In genomic region chrX:389021-389441, GRCh38 we compare ENCODE assay signal across 17 cellular contexts. TPM values are rescaled to one million over a fixed set of nuclear protein-coding genes. Genes with fewer than 3 reads are reported as not detected.
DNase-seq lines count a peak whose midpoint lies in the region; ATAC-seq, FAIRE-seq and TF ChIP-seq lines count a peak whose summit lies in the region.
"Had no signal": no experiment of that assay in that cellular context is flagged by ENCODE, and none has a peak within 500 bp of the region (broad histone marks: within the 10 kb centered on the region; RNA-seq: fewer than 3 reads in every experiment).

No MANE protein-coding gene starts in this region.

- no peak overlapping the region for H3K56ac ChIP-seq in H1 (replicated peaks; ENCODE audit: insufficient read length, low read depth, low read length)

- no peak for TF ChIP-seq POLR2A in H1 (IDR thresholded peaks at IDR 0.05; ENCODE audit: control extremely low read depth in 1 of 2, low read depth in 2 of 2, low read length in 2 of 2)

- no peak overlapping the region for H2AFZ ChIP-seq in H1 (ENCODE audit: low read length)

- H3K23me2 ChIP-seq in H1 (ENCODE audit: low read depth, low read length), result peaks cover 4% of the 10 kb centered on the region

- H3K9ac ChIP-seq in H1 (replicated peaks in 1 of 4; ENCODE audit: extremely low read depth in 1 of 4, low read depth in 3 of 4, low read length in 3 of 4), result no peak overlapping the region
- H3K9ac ChIP-seq: KMS-11 had no signal

- H2BK120ac ChIP-seq in H1 (replicated peaks; ENCODE audit: low read depth, low read length), result no peak overlapping the region

- no peak overlapping the region for H3K14ac ChIP-seq in H1 (ENCODE audit: insufficient read length)

- H4K8ac ChIP-seq in H1 (ENCODE audit: extremely low read depth, insufficient read depth, low read length), result no peak overlapping the region

- DNase-seq in Ammon's horn (ENCODE audit: low spot score) (peak; percentile 92), H1 (ENCODE audit: low read depth in 1 of 2, low spot score in 2 of 2) (no peak), neural crest cell (ENCODE audit: low read depth, low spot score) (peak; percentile 53), AG20443 (ENCODE audit: low spot score) (no peak), GM10266 (ENCODE audit: extremely low spot score) (no peak)
- DNase-seq: colonic mucosa; esophagus squamous epithelium; left lung; NCI-H1417; NCI-H345; PC-3; stimulated activated naive CD4-positive, alpha-beta T cell treated with Interleukin-2 at 50 U/mL for 16 hours had no signal

- no peaks in the 10 kb centered on the region; a peak in 1 of 8 replicates for H3K36me3 ChIP-seq in H1 (ENCODE audit: control insufficient read depth in 2 of 4, insufficient read depth in 4 of 4, low read length in 3 of 4)
- H3K36me3 ChIP-seq: colonic mucosa, esophagus squamous epithelium, HAP-1, left lung had no signal

- no peak overlapping the region for H3K4ac ChIP-seq in H1 (replicated peaks; ENCODE audit: insufficient read length, low read depth, low read length)

- no peak for FAIRE-seq in H1 (lab: Jason Lieb, UNC)

- H3K4me3 ChIP-seq in H1 (ENCODE audit: extremely low read depth in 1 of 4, insufficient read depth in 2 of 4, low read depth in 3 of 4, low read length in 4 of 4), result no peak overlapping the region
- H3K4me3 ChIP-seq: colonic mucosa, esophagus squamous epithelium, HAP-1, left lung had no signal

- no peak overlapping the region for H4K5ac ChIP-seq in H1 (ENCODE audit: insufficient read length, low read depth, low read length)

- TF ChIP-seq CTCF in H1 (IDR thresholded peaks at IDR 0.05; ENCODE audit: control extremely low read depth in 1 of 3, insufficient read depth in 1 of 3, low read depth in 1 of 3, low read length in 3 of 3) (no peak), neural crest cell (conservative IDR thresholded peaks at IDR 0.05) (no peak), GM10266 (IDR thresholded peaks at IDR 0.05; ENCODE audit: control insufficient read depth, insufficient read depth, low read depth, missing control alignments) (no peak)

- H3K27me3 ChIP-seq in H1 (replicated peaks in 1 of 4; ENCODE audit: control insufficient read depth in 3 of 4, extremely low read depth in 1 of 4, insufficient read depth in 3 of 4, low read length in 3 of 4), result no peaks in the 10 kb centered on the region
- H3K27me3 ChIP-seq: colonic mucosa, esophagus squamous epithelium, left lung had no signal

- TF ChIP-seq RAD21 in H1 (IDR thresholded peaks at IDR 0.05 in 1 of 2, conservative IDR thresholded peaks at IDR 0.05 in 1 of 2; ENCODE audit: low read depth in 2 of 2, low read length in 2 of 2), result no peak

- H3K9me3 ChIP-seq in H1 (ENCODE audit: insufficient read depth in 2 of 2, low read depth in 1 of 2, low read length in 1 of 2), result no peaks in the 10 kb centered on the region
- H3K9me3 ChIP-seq: colonic mucosa, esophagus squamous epithelium, HAP-1, left lung had no signal

- POLR2A ChIA-PET in H1 (lab: Charles Lee; ENCODE audit: partially characterized antibody), result no interaction called here

- TF ChIP-seq EP300 in H1 (IDR thresholded peaks at IDR 0.05; ENCODE audit: borderline replicate concordance in 1 of 2, low read depth in 2 of 2, low read length in 2 of 2), result no peak

- H4K91ac ChIP-seq in H1 (replicated peaks; ENCODE audit: insufficient read length, low read length), result no peak overlapping the region

- H3K79me2 ChIP-seq in H1 (ENCODE audit: control insufficient read depth in 1 of 2, insufficient read depth in 2 of 2, low read length in 2 of 2), result peaks cover 0 to 15% of the 10 kb centered on the region in 2 experiments; a peak in 2 of 4 replicates

- H2BK15ac ChIP-seq in H1 (ENCODE audit: low read length), result no peak overlapping the region

- no peak for ATAC-seq in HG03159 (IDR thresholded peaks at IDR 0.05; ENCODE audit: unreplicated experiment)
- ATAC-seq in SK-N-SH treated with all-trans-retinoic acid at 6 μM for 48 hours, result no peak
- ATAC-seq: left lung, PC-3 had no signal

- H3K79me1 ChIP-seq in H1 (ENCODE audit: low read depth, low read length), result no peaks in the 10 kb centered on the region; the same call in 1 of the 2 replicates

- H3K27me3 Mint-ChIP-seq in IgD-negative memory B cell (no peaks in the 10 kb centered on the region), neural crest cell (ENCODE audit: low read depth) (peaks cover 2% of the 10 kb centered on the region)

- no peak overlapping the region for H3K18ac ChIP-seq in H1 (ENCODE audit: extremely low read depth, low read length)

- H3K27ac ChIP-seq in H1 (ENCODE audit: low read depth, low read length), result no peak overlapping the region
- H3K27ac ChIP-seq: colonic mucosa, esophagus squamous epithelium, KMS-11, left lung had no signal

- no peak overlapping the region for H2BK20ac ChIP-seq in H1 (ENCODE audit: low read length)

- no peak overlapping the region for H2AK5ac ChIP-seq in H1 (ENCODE audit: low read depth, low read length)

- CTCF ChIA-PET in H1 (lab: Charles Lee; ENCODE audit: partially characterized antibody), result no interaction called here

- H3K4me1 Mint-ChIP-seq in IgD-negative memory B cell (peaks cover 6 to 12% (median 9%) of the 10 kb centered on the region in 3 donors), neural crest cell (peaks cover 35% of the 10 kb centered on the region)

- H3K4me1 ChIP-seq in H1 (replicated peaks in 1 of 4; ENCODE audit: control insufficient read depth in 3 of 4, insufficient read depth in 4 of 4, low read length in 3 of 4), result no peaks in the 10 kb centered on the region; a peak in 3 of 7 replicates
- H3K4me1 ChIP-seq: colonic mucosa had no signal

- H3K9me3 Mint-ChIP-seq in IgD-negative memory B cell (no peaks in the 10 kb centered on the region), neural crest cell (no peaks in the 10 kb centered on the region)

- WGBS in H1 (ENCODE audit: extremely low coverage in 1 of 2, insufficient coverage in 1 of 2, insufficient read length in 1 of 2, insufficient replicate concordance in 2 of 2, low coverage in 1 of 2, low lambda C conversion rate in 2 of 2, missing lambda C conversion rate in 1 of 2), 2 experiments, result 89% methylated on average over 12 of the region's 12 CpGs; no CpG with 5 or more reads in 1 of the 2 experiments

- no peak overlapping the region for H3K4me2 ChIP-seq in H1 (ENCODE audit: insufficient read depth in 1 of 2, low read depth in 2 of 2, low read length in 2 of 2)
- H3K4me2 ChIP-seq: KMS-11 had no signal

- 0 out of 2 replicates have a peak overlapping the region, but pooled peaks have one; percentile 50 for H2BK12ac ChIP-seq in H1 (ENCODE audit: low read depth, low read length)

- H3K27ac Mint-ChIP-seq in IgD-negative memory B cell (peak overlapping the region in 2 of 3 donors; percentile 81 to 91), neural crest cell (ENCODE audit: unreplicated experiment) (peak overlapping the region; percentile 97)

- H2BK5ac ChIP-seq in H1 (ENCODE audit: low read depth, low read length), result no peak overlapping the region

- peaks cover 2% of the 10 kb centered on the region for H3K36me3 Mint-ChIP-seq in IgD-negative memory B cell
- no peaks in the 10 kb centered on the region for H3K36me3 Mint-ChIP-seq in neural crest cell (ENCODE audit: low read depth)

- H4K20me1 ChIP-seq in H1 (replicated peaks in 1 of 2; ENCODE audit: control insufficient read depth in 1 of 2, insufficient read depth in 2 of 2, low read length in 2 of 2), result no peaks in the 10 kb centered on the region

- peak overlapping the region in 1 of 4 donors; percentile 84 for H3K4me3 Mint-ChIP-seq in IgD-negative memory B cell
- peak overlapping the region; percentile 88 for H3K4me3 Mint-ChIP-seq in neural crest cell

- no peak overlapping the region for H3K23ac ChIP-seq in H1 (ENCODE audit: insufficient read length)

TF ChIP-seq in H1, 55 proteins besides CTCF, POLR2A, EP300 and RAD21 (continues in another document):
- TF ChIP-seq RXRA (IDR thresholded peaks at IDR 0.05; ENCODE audit: insufficient read depth, low read depth, low read length), result no peak
- no peak for TF ChIP-seq RFX5 (IDR thresholded peaks at IDR 0.05; ENCODE audit: borderline replicate concordance, low read depth, low read length)
- no peak for TF ChIP-seq NANOG (IDR thresholded peaks at IDR 0.05; ENCODE audit: insufficient read depth, low read depth, low read length, poor library complexity, severe bottlenecking)

TF ChIP-seq in SK-N-SH treated with all-trans-retinoic acid at 6 μM for 48 hours, 23 proteins besides CTCF, POLR2A, EP300 and RAD21 (continues in another document):
- TF ChIP-seq ESRRG (CRISPR knock-in tag; IDR thresholded peaks at IDR 0.05) (no peak), ZC3H10 (CRISPR knock-in tag; IDR thresholded peaks at IDR 0.05) (no peak), PPARA (CRISPR knock-in tag; IDR thresholded peaks at IDR 0.05; ENCODE audit: borderline replicate concordance) (no peak), BACH2 (CRISPR knock-in tag; IDR thresholded peaks at IDR 0.05; ENCODE audit: borderline replicate concordance) (no peak), ZNF8 (CRISPR knock-in tag; IDR thresholded peaks at IDR 0.05) (no peak), ZNF565 (CRISPR knock-in tag; conservative IDR thresholded peaks at IDR 0.05; ENCODE audit: low read depth) (no peak)

RNA-seq across cellular contexts. Expression of gene PPP2R3B, which starts 2.3 kb away (rescaled TPM):
- polyA plus RNA-seq in IgD-negative memory B cell (9.2 TPM), H1 (2011; rRNA removed) (47.6 and 80.1 TPM in 2 replicates)
- 84.3 and 86.7 TPM in 2 replicates for total RNA-seq in H1 (2021; fragmentation: NEBNext Ultra II Directional; extraction: Animal tissue kit (Norgen Biotek cat#: 25700))
- 74.0 TPM for polyA plus RNA-seq in H1 (2011; cell fraction: cytosol; rRNA removed)
- 265 TPM for polyA plus RNA-seq in H1 (2011; cell fraction: nucleus; rRNA removed)
- 46.6 to 79.9 TPM (median 73.3 TPM) in 4 replicates for polyA plus RNA-seq in H1 (2012, experiment 1 of 2)
- polyA plus RNA-seq in H1 (2012, experiment 2 of 2), result 48.0 TPM
- 41.6 TPM for polyA plus RNA-seq in H1 (2013, experiment 1 of 2)
- 37.4 TPM for polyA plus RNA-seq in H1 (2013, experiment 2 of 2)
- polyA minus RNA-seq in H1 (2011; rRNA and poly(A)+ RNA removed), result 39.1 and 49.9 TPM in 2 replicates
- 56.4 TPM for polyA minus RNA-seq in H1 (2011; cell fraction: cytosol; rRNA and poly(A)+ RNA removed)
- 122 TPM for polyA minus RNA-seq in H1 (2011; cell fraction: nucleus; rRNA and poly(A)+ RNA removed)
- total RNA-seq in neural crest cell, result 88.4 and 96.5 TPM in 2 replicates

Comparison
In these comparisons a context has a peak if more than half of its experiments do, and no peak if none do; other contexts are left out.
1. DNase-seq: peak in Ammon's horn (single experiment) and neural crest cell (single experiment); none in H1 (0 of 2), AG20443 (single experiment) and GM10266 (single experiment).